In the genomic region with DNA sequence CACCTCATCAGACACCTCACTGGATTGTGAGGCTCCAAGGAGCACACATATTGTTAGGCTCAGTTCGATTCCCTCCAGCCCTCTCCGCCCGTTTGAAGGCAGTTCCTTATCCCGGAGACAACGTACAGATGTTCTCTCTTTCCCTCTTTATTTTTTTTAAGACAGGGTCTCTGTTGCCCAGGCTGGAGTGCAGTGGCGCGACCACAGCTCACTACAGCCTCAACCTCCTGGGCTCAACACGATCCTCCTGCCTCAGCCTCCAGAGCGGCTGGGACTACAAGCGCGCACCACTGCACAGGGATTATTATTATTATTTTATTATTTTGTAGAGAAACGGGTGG, we compare ENCODE assay signal across 8 cellular contexts. TPM values are rescaled to one million over a fixed set of nuclear protein-coding genes. Genes with fewer than 3 reads are reported as not detected.
DNase-seq lines count a peak whose midpoint lies in the region; ATAC-seq, FAIRE-seq and TF ChIP-seq lines count a peak whose summit lies in the region.

No MANE protein-coding gene starts in this region.

- intact Hi-C loops in activated CD4-positive, alpha-beta T cell treated with anti-CD3 and anti-CD28 coated beads, Interleukin-2, amount 10 ng/mL, durations not matched to agents 24 days and 14 days (cut with micrococcal nuclease), result no loop called here
- intact Hi-C loops in kidney (cut with DNase I), result no loop called here

- H3K36me3 ChIP-seq in kidney (ENCODE audit: control insufficient read depth in 1 of 2, insufficient read depth in 2 of 2, low read length in 2 of 2) (no peaks in the 10 kb centered on the region), suprapubic skin (no peaks in the 10 kb centered on the region)

- H3K27me3 Mint-ChIP-seq in activated CD4-positive, alpha-beta T cell treated with anti-CD3 and anti-CD28 coated beads, Interleukin-2, amount 10 ng/mL, durations not matched to agents 24 days and 14 days, result no peaks in the 10 kb centered on the region
- H3K27me3 Mint-ChIP-seq in activated T-helper 17 cell treated with anti-CD3 and anti-CD28 coated beads, Interleukin-2, amount 50 U/mL, for 72 hours, result no peaks in the 10 kb centered on the region

- H3K9ac ChIP-seq in kidney (ENCODE audit: low read length in 2 of 2), result peak overlapping the region; percentile 16 to 77

- no peak for DNase-seq in activated CD4-positive, alpha-beta T cell treated with anti-CD3 and anti-CD28 coated beads, Interleukin-2, amount 10 ng/mL, durations not matched to agents 24 days and 14 days
- no peak for DNase-seq in activated CD4-positive, alpha-beta T cell treated with anti-CD3 and anti-CD28 coated beads, Interleukin-2, amount 50 U/mL, for 48 hours
- DNase-seq in kidney, result no peak
- DNase-seq in suprapubic skin (ENCODE audit: low spot score in 2 of 2), result no peak
- no peak for DNase-seq in COLO829 (ENCODE audit: low spot score)
- DNase-seq in G401 (ENCODE audit: low spot score), result no peak

- in situ Hi-C loops in G401 (cut with HindIII; ENCODE audit: low sequenced_read_pairs), result no loop called here

- no peak overlapping the region for H3K27ac ChIP-seq in kidney (ENCODE audit: low read depth in 2 of 2, low read length in 2 of 2)
- H3K27ac ChIP-seq in suprapubic skin, result no peak overlapping the region

- peak overlapping the region; percentile 94 for H3K4me3 Mint-ChIP-seq in activated CD4-positive, alpha-beta T cell treated with anti-CD3 and anti-CD28 coated beads, Interleukin-2, amount 10 ng/mL, durations not matched to agents 24 days and 14 days
- peak overlapping the region; percentile 97 for H3K4me3 Mint-ChIP-seq in activated T-helper 17 cell treated with anti-CD3 and anti-CD28 coated beads, Interleukin-2, amount 50 U/mL, for 72 hours

- H3K4me3 ChIP-seq in kidney (ENCODE audit: low read length in 2 of 2), result peak overlapping the region; percentile 76 to 81
- peak overlapping the region; percentile 78 for H3K4me3 ChIP-seq in suprapubic skin

- no peak for ATAC-seq in activated T-helper 17 cell treated with anti-CD3 and anti-CD28 coated beads, Interleukin-2, amount 50 U/mL, for 72 hours (replicated peaks)
- ATAC-seq in HG03108 (IDR thresholded peaks at IDR 0.05; ENCODE audit: unreplicated experiment), result no peak

- H3K4me1 ChIP-seq in kidney (ENCODE audit: control insufficient read depth in 1 of 2, insufficient read depth in 1 of 2, low read depth in 1 of 2, low read length in 2 of 2), result peaks cover 0 to 9% of the 10 kb centered on the region in 2 donors
- peaks cover 16% of the 10 kb centered on the region for H3K4me1 ChIP-seq in suprapubic skin

- TF ChIP-seq EP300 in suprapubic skin (IDR thresholded peaks at IDR 0.05), result no peak

- no peaks in the 10 kb centered on the region for H3K9me3 ChIP-seq in kidney (ENCODE audit: control insufficient read depth in 1 of 2, low read length in 2 of 2)
- H3K9me3 ChIP-seq in suprapubic skin, result no peaks in the 10 kb centered on the region

- H3K4me1 Mint-ChIP-seq in activated CD4-positive, alpha-beta T cell treated with anti-CD3 and anti-CD28 coated beads, Interleukin-2, amount 10 ng/mL, durations not matched to agents 24 days and 14 days, result peaks cover 24% of the 10 kb centered on the region
- peaks cover 5% of the 10 kb centered on the region for H3K4me1 Mint-ChIP-seq in activated T-helper 17 cell treated with anti-CD3 and anti-CD28 coated beads, Interleukin-2, amount 50 U/mL, for 72 hours

- TF ChIP-seq CTCF in kidney (IDR thresholded peaks at IDR 0.05; ENCODE audit: borderline replicate concordance, extremely low read depth, insufficient read depth) (no peak), suprapubic skin (IDR thresholded peaks at IDR 0.05) (no peak)

- no peak for TF ChIP-seq POLR2A in suprapubic skin (IDR thresholded peaks at IDR 0.05)

- WGBS in suprapubic skin, result 27% methylated on average over 12 of the region's 12 CpGs

- H3K27ac Mint-ChIP-seq in activated CD4-positive, alpha-beta T cell treated with anti-CD3 and anti-CD28 coated beads, Interleukin-2, amount 10 ng/mL, durations not matched to agents 24 days and 14 days, result peak overlapping the region; percentile 88
- peak overlapping the region; percentile 95 for H3K27ac Mint-ChIP-seq in activated T-helper 17 cell treated with anti-CD3 and anti-CD28 coated beads, Interleukin-2, amount 50 U/mL, for 72 hours

- H3K36me3 Mint-ChIP-seq in activated CD4-positive, alpha-beta T cell treated with anti-CD3 and anti-CD28 coated beads, Interleukin-2, amount 10 ng/mL, durations not matched to agents 24 days and 14 days (ENCODE audit: low read depth), result peaks cover 16% of the 10 kb centered on the region
- H3K36me3 Mint-ChIP-seq in activated T-helper 17 cell treated with anti-CD3 and anti-CD28 coated beads, Interleukin-2, amount 50 U/mL, for 72 hours (ENCODE audit: low read depth), result peaks cover 9% of the 10 kb centered on the region

- H3K27me3 ChIP-seq in suprapubic skin, result no peaks in the 10 kb centered on the region

- H3K9me3 Mint-ChIP-seq in activated CD4-positive, alpha-beta T cell treated with anti-CD3 and anti-CD28 coated beads, Interleukin-2, amount 10 ng/mL, durations not matched to agents 24 days and 14 days, result no peaks in the 10 kb centered on the region
- no peaks in the 10 kb centered on the region for H3K9me3 Mint-ChIP-seq in activated T-helper 17 cell treated with anti-CD3 and anti-CD28 coated beads, Interleukin-2, amount 50 U/mL, for 72 hours

- no peak for FAIRE-seq in kidney (lab: Jason Lieb, UNC)

RNA-seq across cellular contexts. Expression of gene TROAP, which starts 0.7 kb away (rescaled TPM):
- total RNA-seq in activated CD4-positive, alpha-beta T cell treated with anti-CD3 and anti-CD28 coated beads, Interleukin-2, amount 10 ng/mL, durations not matched to agents 24 days and 14 days, result 49.9 and 51.6 TPM in 2 replicates
- total RNA-seq in activated T-helper 17 cell treated with anti-CD3 and anti-CD28 coated beads, Interleukin-2, amount 50 U/mL, for 72 hours, result 10 to 100 TPM; 53.9 to 56.5 TPM
- total RNA-seq in kidney (1.0 TPM), suprapubic skin (10 to 100 TPM in 1 of 4 donors, 1 to 10 TPM in 3; 4.0 to 14.6 (median 5.9) TPM)
- 1.5 TPM for polyA plus RNA-seq in kidney (ENCODE audit: insufficient read depth, low read depth, low replicate concordance)
- 39.1 and 43.0 TPM in 2 replicates for total RNA-seq in G401 (2014; rRNA removed; shearing (Covaris generic))

RNA-seq across cellular contexts. Expression of gene C1QL4, which starts 14.7 kb away (rescaled TPM):
- total RNA-seq in activated CD4-positive, alpha-beta T cell treated with anti-CD3 and anti-CD28 coated beads, Interleukin-2, amount 10 ng/mL, durations not matched to agents 24 days and 14 days, result not detected in 2 replicates
- not detected for total RNA-seq in activated T-helper 17 cell treated with anti-CD3 and anti-CD28 coated beads, Interleukin-2, amount 50 U/mL, for 72 hours
- total RNA-seq in kidney, result 1.0 TPM
- not detected for polyA plus RNA-seq in kidney (ENCODE audit: insufficient read depth, low read depth, low replicate concordance)
- 1 to 10 TPM in 2 of 4 donors, under 1 TPM in 1, not detected in 1; 0.73 to 1.2 (median 1.1) TPM for total RNA-seq in suprapubic skin
- total RNA-seq in G401 (2014; rRNA removed; shearing (Covaris generic)), result 9.7 and 16.4 TPM in 2 replicates

RNA-seq across cellular contexts. Expression of gene DNAJC22, which starts 24.4 kb away (rescaled TPM):
- total RNA-seq in activated CD4-positive, alpha-beta T cell treated with anti-CD3 and anti-CD28 coated beads, Interleukin-2, amount 10 ng/mL, durations not matched to agents 24 days and 14 days, result not detected in 2 replicates
- total RNA-seq in activated T-helper 17 cell treated with anti-CD3 and anti-CD28 coated beads, Interleukin-2, amount 50 U/mL, for 72 hours, result not detected
- 16.2 TPM for total RNA-seq in kidney
- polyA plus RNA-seq in kidney (ENCODE audit: insufficient read depth, low read depth, low replicate concordance), result 15.1 TPM
- 1 to 10 TPM in 2 of 4 donors, under 1 TPM in 2; 0.62 to 2.2 (median 1.1) TPM for total RNA-seq in suprapubic skin
- 3.2 and 4.1 TPM in 2 replicates for total RNA-seq in G401 (2014; rRNA removed; shearing (Covaris generic))

RNA-seq across cellular contexts. Expression of gene PRPH, which starts 27.4 kb away (rescaled TPM):
- total RNA-seq in activated CD4-positive, alpha-beta T cell treated with anti-CD3 and anti-CD28 coated beads, Interleukin-2, amount 10 ng/mL, durations not matched to agents 24 days and 14 days, result 0.23 TPM in 1 of 2 replicates, not detected in the other
- under 1 TPM in 1 of 2 donors, not detected in 1; 0.32 TPM for total RNA-seq in activated T-helper 17 cell treated with anti-CD3 and anti-CD28 coated beads, Interleukin-2, amount 50 U/mL, for 72 hours
- total RNA-seq in kidney (2.7 TPM), suprapubic skin (1 to 10 TPM in 2 of 4 donors, not detected in 2; 1.1 to 1.5 TPM)
- polyA plus RNA-seq in kidney (ENCODE audit: insufficient read depth, low read depth, low replicate concordance), result 0.71 TPM
- total RNA-seq in G401 (2014; rRNA removed; shearing (Covaris generic)), result 1.8 and 2.2 TPM in 2 replicates

RNA-seq across cellular contexts. Expression of gene SPATS2, which starts 44.9 kb away (rescaled TPM):
- 14.5 and 16.2 TPM in 2 replicates for total RNA-seq in activated CD4-positive, alpha-beta T cell treated with anti-CD3 and anti-CD28 coated beads, Interleukin-2, amount 10 ng/mL, durations not matched to agents 24 days and 14 days
- 10 to 100 TPM; 15.3 to 16.9 TPM for total RNA-seq in activated T-helper 17 cell treated with anti-CD3 and anti-CD28 coated beads, Interleukin-2, amount 50 U/mL, for 72 hours
- total RNA-seq in kidney, result 23.7 TPM
- polyA plus RNA-seq in kidney (ENCODE audit: insufficient read depth, low read depth, low replicate concordance), result 10.0 TPM
- 10 to 100 TPM; 22.7 to 42.6 (median 27.2) TPM for total RNA-seq in suprapubic skin
- 65.1 and 67.0 TPM in 2 replicates for total RNA-seq in G401 (2014; rRNA removed; shearing (Covaris generic))
